25 cellular contexts compared by ENCODE assay signal in the genomic region with DNA sequence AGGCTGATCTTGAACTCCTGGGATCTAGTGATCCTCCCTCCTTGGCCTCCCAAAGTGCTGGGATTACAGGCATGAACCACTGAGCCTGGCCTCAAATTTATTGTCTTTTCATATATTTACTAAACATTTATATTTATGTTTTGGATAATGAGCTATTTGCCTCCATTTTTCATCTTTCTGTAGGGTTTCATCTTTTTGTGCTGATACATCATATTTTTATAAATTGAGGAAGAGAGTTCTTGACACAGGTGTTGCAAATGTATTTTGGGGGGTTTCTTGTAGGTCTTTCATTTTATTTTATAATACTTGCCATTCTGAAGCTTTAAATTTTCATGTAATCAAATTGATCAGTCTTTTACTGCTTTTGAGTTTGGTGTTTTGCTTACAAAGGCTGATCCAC.
"Had no signal": no experiment of that assay in that cellular context is flagged by ENCODE, and none has a peak within 500 bp of the region (broad histone marks: within the 10 kb centered on the region; RNA-seq: fewer than 3 reads in every experiment).

No MANE protein-coding gene starts in this region.

- FAIRE-seq: endometrium, keratinocyte had no signal

- H3K9me3 ChIP-seq: colonic mucosa, esophagus squamous epithelium, gastrocnemius medialis, heart right ventricle, left lung, lower lobe of right lung, mucosa of descending colon had no signal

- H3K27me3 ChIP-seq: colonic mucosa, esophagus squamous epithelium, gastrocnemius medialis, heart right ventricle, left lung had no signal

- ATAC-seq: effector memory CD8-positive, alpha-beta T cell; esophagus mucosa; gastrocnemius medialis; heart right ventricle; left cardiac atrium; left lung; left ventricle myocardium superior; lower lobe of right lung; mucosa of descending colon had no signal

- H3K27ac ChIP-seq: colonic mucosa, epithelial cell of prostate, esophagus squamous epithelium, gastrocnemius medialis, heart right ventricle, left lung, lower lobe of right lung had no signal

- H3K4me1 ChIP-seq: colonic mucosa, esophagus squamous epithelium, gastrocnemius medialis, heart right ventricle, left lung, lower lobe of right lung had no signal

- H3K4me3 ChIP-seq: colonic mucosa, esophagus squamous epithelium, gastrocnemius medialis, heart right ventricle, left lung, lower lobe of right lung, mucosa of descending colon had no signal

- DNase-seq: colonic mucosa; cortex of kidney; effector CD8-positive, alpha-beta T cell; effector memory CD8-positive, alpha-beta T cell; endodermal cell; erythroblast; esophagus squamous epithelium; foreskin fibroblast; foreskin melanocyte; gastrocnemius medialis; glutamatergic neuron; head of caudate nucleus; heart right ventricle; hippocampal formation; left cardiac atrium; left lung; left ventricle myocardium superior; lower lobe of right lung; mesenchymal stem cell; mucosa of descending colon; naive B cell had no signal

- H3K36me3 ChIP-seq: colonic mucosa, left lung, lower lobe of right lung had no signal
